In genomic region chr2:198042189-198042588, GRCh38 we compare ENCODE assay signal across 12 cellular contexts.
A peak's percentile ranks its signal among the peaks of the same experiment; 100 is the strongest.
DNase-seq lines count a peak whose midpoint lies in the region; ATAC-seq and TF ChIP-seq lines count a peak whose summit lies in the region.
"Had no signal": no experiment of that assay in that cellular context is flagged by ENCODE, and none has a peak within 500 bp of the region (broad histone marks: within the 10 kb centered on the region; RNA-seq: fewer than 3 reads in every experiment).

No MANE protein-coding gene starts in this region.

- H3K4me1 Mint-ChIP-seq in central memory CD8-positive, alpha-beta T cell: no peaks in the 10 kb centered on the region
- peaks cover 5% of the 10 kb centered on the region for H3K4me1 Mint-ChIP-seq in Caco-2 (ENCODE audit: low read depth, unreplicated experiment)

- no peak for TF ChIP-seq EP300 in transverse colon (IDR thresholded peaks at IDR 0.05; ENCODE audit: low read depth)

- H3K27ac Mint-ChIP-seq in central memory CD8-positive, alpha-beta T cell (ENCODE audit: low read depth): no peak overlapping the region
- no peak overlapping the region for H3K27ac Mint-ChIP-seq in Caco-2 (ENCODE audit: unreplicated experiment)

- BruUV-seq in Caco-2 (replicated peaks; lab: Mats Ljungman, UMichigan): no TSS peak

- ATAC-seq in GM18861 (IDR thresholded peaks at IDR 0.05; ENCODE audit: unreplicated experiment): peak; percentile 58
- peak; percentile 57 for ATAC-seq in GM21360 (IDR thresholded peaks at IDR 0.05; ENCODE audit: unreplicated experiment)
- peak; percentile 63 for ATAC-seq in HG03025 (IDR thresholded peaks at IDR 0.05; ENCODE audit: low FRiP score, unreplicated experiment)
- ATAC-seq in central memory CD8-positive, alpha-beta T cell (replicated peaks; ENCODE audit: extremely low read depth, poor library complexity, severe bottlenecking): peak; percentile 10

- no peak overlapping the region for H3K4me3 ChIP-seq in Caco-2 (ENCODE audit: low read depth, low read length)
- no peak overlapping the region for H3K4me3 ChIP-seq in transverse colon
- H3K4me3 ChIP-seq: stomach had no signal

- H3K27ac ChIP-seq in transverse colon: no peak overlapping the region
- H3K27ac ChIP-seq: stomach had no signal

- H3K27me3 Mint-ChIP-seq in central memory CD8-positive, alpha-beta T cell: no peaks in the 10 kb centered on the region
- peaks cover 3% of the 10 kb centered on the region for H3K27me3 Mint-ChIP-seq in Caco-2 (ENCODE audit: insufficient read depth, unreplicated experiment)

- H3K36me3 ChIP-seq in Caco-2 (ENCODE audit: control insufficient read depth, insufficient read depth, low read length): no peaks in the 10 kb centered on the region
- no peaks in the 10 kb centered on the region for H3K36me3 ChIP-seq in transverse colon
- H3K36me3 ChIP-seq: stomach had no signal

- H3K36me3 Mint-ChIP-seq in central memory CD8-positive, alpha-beta T cell (ENCODE audit: insufficient read depth): no peaks in the 10 kb centered on the region
- H3K36me3 Mint-ChIP-seq in Caco-2 (ENCODE audit: insufficient read depth, unreplicated experiment): no peaks in the 10 kb centered on the region

- no peaks in the 10 kb centered on the region for H3K27me3 ChIP-seq in Caco-2 (replicated peaks; ENCODE audit: control insufficient read depth, insufficient read depth, low read length)
- no peaks in the 10 kb centered on the region for H3K27me3 ChIP-seq in transverse colon
- H3K27me3 ChIP-seq: stomach had no signal

- DNase-seq in central memory CD8-positive, alpha-beta T cell (ENCODE audit: low spot score in 2 of 2): no peak
- DNase-seq in Caco-2 (no peak), transverse colon (no peak), HT-29 (ENCODE audit: low spot score) (no peak)
- DNase-seq: H7; NCI-H1105 treated with DMSO at 0.1 percent for 48 hours; NCI-H69; stimulated activated CD4-positive, alpha-beta T cell treated with anti-CD3 and anti-CD28 coated beads, Interleukin-4, amount 100 ng/mL, for 4 hours; stomach had no signal

- H3K4me1 ChIP-seq in Caco-2: no peaks in the 10 kb centered on the region
- no peaks in the 10 kb centered on the region for H3K4me1 ChIP-seq in transverse colon

- POLR2A ChIA-PET in Caco-2 (lab: Charles Lee): no interaction called here

- H3K9me3 ChIP-seq in Caco-2 (no peaks in the 10 kb centered on the region), transverse colon (no peaks in the 10 kb centered on the region)
- H3K9me3 ChIP-seq: stomach had no signal

- H3K9me3 Mint-ChIP-seq in central memory CD8-positive, alpha-beta T cell: peaks cover 5% of the 10 kb centered on the region
- no peaks in the 10 kb centered on the region for H3K9me3 Mint-ChIP-seq in Caco-2 (ENCODE audit: unreplicated experiment)

- no peak overlapping the region for H3K4me3 Mint-ChIP-seq in central memory CD8-positive, alpha-beta T cell
- no peak overlapping the region for H3K4me3 Mint-ChIP-seq in Caco-2 (ENCODE audit: unreplicated experiment)

- CTCF ChIA-PET in Caco-2 (lab: Charles Lee): no interaction called here

- intact Hi-C loops in Caco-2 (cut with micrococcal nuclease; ENCODE audit: unreplicated experiment) (no loop called here), transverse colon (cut with DNase I; ENCODE audit: low total_unique reads) (no loop called here)

- WGBS in transverse colon (ENCODE audit: low coverage in 1 of 2), 2 donors: 0 to 38% methylated on average over 1 of the region's 1 CpG

- TF ChIP-seq POLR2A in transverse colon (IDR thresholded peaks at IDR 0.05): no peak

- TF ChIP-seq CTCF in Caco-2 (IDR thresholded peaks at IDR 0.05; ENCODE audit: insufficient read depth in 1 of 2, low read depth in 1 of 2, low read length in 1 of 2, severe bottlenecking in 1 of 2, unreplicated experiment in 1 of 2) (no peak), transverse colon (IDR thresholded peaks at IDR 0.05) (no peak)

- in situ Hi-C loops in transverse colon (cut with MboI; ENCODE audit: low pct_ligation_motif_present in 1 of 4, low pct_unique_long_range_greater_than_20kb in 1 of 4, low sequenced_read_pairs in 3 of 4): no loop called here

Comparison
In these comparisons a context has a peak if more than half of its experiments do, and no peak if none do; other contexts are left out.
1. ATAC-seq: peak in every context shown above with its lines; median percentile 63 in HG03025; 58 in GM18861; 57 in GM21360; 10 in central memory CD8-positive, alpha-beta T cell.